ENCODE assay signal across 19 cellular contexts in the genomic region with DNA sequence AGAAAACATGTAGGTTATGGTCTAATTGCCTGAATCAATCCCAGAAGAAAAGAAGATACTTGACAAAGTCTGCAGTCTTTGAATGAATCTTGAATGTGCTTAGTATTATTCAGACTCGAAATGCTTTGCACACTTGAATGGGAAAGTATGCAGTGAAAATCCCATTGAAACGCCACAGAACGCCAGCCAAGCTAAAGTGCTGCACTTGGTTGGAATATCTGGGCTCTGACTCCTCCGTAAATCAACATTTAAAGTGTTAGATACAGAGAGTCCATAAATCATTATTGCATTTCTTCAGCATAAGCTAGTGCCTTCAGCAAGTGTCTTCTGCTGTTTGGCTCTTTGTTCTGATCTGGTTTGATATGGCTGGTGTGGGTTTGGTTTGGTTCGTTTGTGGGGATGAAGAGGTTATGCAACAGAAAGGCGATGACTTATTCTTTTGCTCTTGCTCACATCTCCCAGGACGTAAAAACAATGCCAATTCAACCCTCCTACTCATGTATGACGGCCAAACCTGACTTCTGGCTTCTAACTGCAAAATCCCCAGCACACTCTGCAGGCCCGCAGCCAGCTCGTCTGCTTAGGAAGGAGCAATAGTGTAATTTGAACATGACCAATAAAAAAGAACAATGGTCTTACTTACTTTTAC.
DNase-seq lines count a peak whose midpoint lies in the region; ATAC-seq, FAIRE-seq and TF ChIP-seq lines count a peak whose summit lies in the region.
"Had no signal": no experiment of that assay in that cellular context is flagged by ENCODE, and none has a peak within 500 bp of the region (broad histone marks: within the 10 kb centered on the region; RNA-seq: fewer than 3 reads in every experiment).

No MANE protein-coding gene starts in this region.

- TF ChIP-seq POLR2A in GM12892 (IDR thresholded peaks at IDR 0.05; ENCODE audit: low read depth, low read length) (no peak), gastrocnemius medialis (IDR thresholded peaks at IDR 0.05) (no peak)

- WGBS in heart right ventricle, 2 donors: 67 to 69% methylated on average over 10 of the region's 10 CpGs

- TF ChIP-seq CTCF in astrocyte (IDR thresholded peaks at IDR 0.05; ENCODE audit: insufficient read depth, low read depth, low read length): no peak
- no peak for TF ChIP-seq CTCF in heart right ventricle (IDR thresholded peaks at IDR 0.05)
- TF ChIP-seq CTCF in gastrocnemius medialis (IDR thresholded peaks at IDR 0.05 in 4 of 5, conservative IDR thresholded peaks at IDR 0.05 in 1 of 5): no peak

- H3K4me1 Mint-ChIP-seq in astrocyte (ENCODE audit: low read depth, unreplicated experiment): no peaks in the 10 kb centered on the region
- H3K4me1 Mint-ChIP-seq: activated naive CD4-positive, alpha-beta T cell treated with anti-CD3 and anti-CD28 coated beads, Interleukin-2, amount 50 U/mL, for 24 hours had no signal

- no peak overlapping the region for H3K27ac ChIP-seq in astrocyte (ENCODE audit: low read depth, low read length)
- H3K27ac ChIP-seq in heart right ventricle: no peak overlapping the region
- H3K27ac ChIP-seq in gastrocnemius medialis: no peak overlapping the region
- H3K27ac ChIP-seq: tibial nerve had no signal

- H3K27me3 Mint-ChIP-seq in astrocyte (ENCODE audit: low read depth, unreplicated experiment): peaks cover 29% of the 10 kb centered on the region

- DNase-seq in Daoy (ENCODE audit: low read depth) (peak; percentile 25), astrocyte (ENCODE audit: low read depth) (peak; percentile 94), heart right ventricle (peak; percentile 35 to 50), renal cortical epithelial cell (ENCODE audit: low read depth) (peak; percentile 15), GM12892 (ENCODE audit: insufficient read length) (no peak), activated gamma-delta T cell (lab: John Stamatoyannopoulos, UW) (no peak), gastrocnemius medialis (no peak), NCI-H446 treated with DMSO at 0.1 percent for 48 hours (lab: John Stamatoyannopoulos, UW) (no peak)
- DNase-seq: activated CD4-positive, CD25-positive, alpha-beta regulatory T cell treated with anti-CD3 and anti-CD28 coated beads, Interleukin-2, amount 50 U/mL, for 72 hours; activated CD8-positive, alpha-beta memory T cell treated with anti-CD3 and anti-CD28 coated beads, Interleukin-2, amount 50 U/mL, for 48 hours; Caco-2; central memory CD4-positive, alpha-beta T cell; effector memory CD4-positive, alpha-beta T cell; NCI-H2029; RPMI8226 had no signal

- H3K4me3 ChIP-seq in astrocyte (ENCODE audit: insufficient read depth, low read depth, low read length): no peak overlapping the region
- H3K4me3 ChIP-seq in heart right ventricle: no peak overlapping the region
- H3K4me3 ChIP-seq in gastrocnemius medialis: no peak overlapping the region
- H3K4me3 ChIP-seq: tibial nerve had no signal

- H3K4me3 Mint-ChIP-seq in astrocyte (ENCODE audit: unreplicated experiment): no peak overlapping the region
- H3K4me3 Mint-ChIP-seq: activated naive CD4-positive, alpha-beta T cell treated with anti-CD3 and anti-CD28 coated beads, Interleukin-2, amount 50 U/mL, for 24 hours; T-helper 1 cell treated with Interleukin-12 subunit alpha and Interleukin-12 subunit beta and Interleukin-4 antibody, amounts not matched to agents 30 μg/mL and 1 μg/mL, for 36 hours had no signal

- peaks cover 9% of the 10 kb centered on the region for H3K9me3 Mint-ChIP-seq in astrocyte (ENCODE audit: unreplicated experiment)
- H3K9me3 Mint-ChIP-seq: activated naive CD4-positive, alpha-beta T cell treated with anti-CD3 and anti-CD28 coated beads, Interleukin-2, amount 50 U/mL, for 24 hours; T-helper 1 cell treated with Interleukin-12 subunit alpha and Interleukin-12 subunit beta and Interleukin-4 antibody, amounts not matched to agents 30 μg/mL and 1 μg/mL, for 36 hours had no signal

- no peak overlapping the region for H3K9ac ChIP-seq in astrocyte (ENCODE audit: low read length)

- H2AFZ ChIP-seq in astrocyte (ENCODE audit: low read depth, low read length): no peak overlapping the region

- H3K4me1 ChIP-seq in astrocyte (ENCODE audit: insufficient read depth, low read length): no peaks in the 10 kb centered on the region
- peaks cover 0 to 8% (median 0%) of the 10 kb centered on the region in 9 donors for H3K4me1 ChIP-seq in heart right ventricle
- no peaks in the 10 kb centered on the region for H3K4me1 ChIP-seq in gastrocnemius medialis
- H3K4me1 ChIP-seq: Caco-2, tibial nerve had no signal

- H3K4me2 ChIP-seq in astrocyte (ENCODE audit: low read length): no peak overlapping the region

- FAIRE-seq in astrocyte (lab: Jason Lieb, UNC) (no peak), GM12892 (lab: Jason Lieb, UNC) (no peak)
- FAIRE-seq: GM19239 had no signal

- in situ Hi-C loops in gastrocnemius medialis (cut with MboI; ENCODE audit: low sequenced_read_pairs in 4 of 4): no loop called here

- H3K27ac Mint-ChIP-seq in astrocyte (ENCODE audit: unreplicated experiment): no peak overlapping the region
- H3K27ac Mint-ChIP-seq: activated naive CD4-positive, alpha-beta T cell treated with anti-CD3 and anti-CD28 coated beads, Interleukin-2, amount 50 U/mL, for 24 hours; T-helper 1 cell treated with Interleukin-12 subunit alpha and Interleukin-12 subunit beta and Interleukin-4 antibody, amounts not matched to agents 30 μg/mL and 1 μg/mL, for 36 hours had no signal

- H3K27me3 ChIP-seq in astrocyte (ENCODE audit: insufficient read depth, low read length) (peaks cover 9% of the 10 kb centered on the region), heart right ventricle (no peaks in the 10 kb centered on the region), gastrocnemius medialis (no peaks in the 10 kb centered on the region)
- H3K27me3 ChIP-seq: tibial nerve had no signal

- no peaks in the 10 kb centered on the region for H3K9me3 ChIP-seq in astrocyte (ENCODE audit: insufficient read depth, low read depth, low read length)
- H3K9me3 ChIP-seq in heart right ventricle: no peaks in the 10 kb centered on the region
- no peaks in the 10 kb centered on the region for H3K9me3 ChIP-seq in gastrocnemius medialis
- H3K9me3 ChIP-seq: Caco-2, tibial nerve had no signal

- H3K36me3 ChIP-seq in astrocyte (ENCODE audit: insufficient read depth, low read length) (no peaks in the 10 kb centered on the region), heart right ventricle (no peaks in the 10 kb centered on the region), gastrocnemius medialis (no peaks in the 10 kb centered on the region)
- H3K36me3 ChIP-seq: tibial nerve had no signal

- H3K79me2 ChIP-seq in astrocyte (ENCODE audit: insufficient read depth, low read length): no peaks in the 10 kb centered on the region

- ATAC-seq in heart right ventricle (peak in 7 of 8 donors; percentile 46 to 83 (median 69)), gastrocnemius medialis (no peak)

- intact Hi-C loops in heart right ventricle (cut with DNase I) (no loop called here), gastrocnemius medialis (cut with DNase I; ENCODE audit: low total_unique reads) (no loop called here)

- no peaks in the 10 kb centered on the region for H3K36me3 Mint-ChIP-seq in astrocyte (ENCODE audit: low read depth, unreplicated experiment)
- H3K36me3 Mint-ChIP-seq: activated naive CD4-positive, alpha-beta T cell treated with anti-CD3 and anti-CD28 coated beads, Interleukin-2, amount 50 U/mL, for 24 hours had no signal

- no peaks in the 10 kb centered on the region for H4K20me1 ChIP-seq in astrocyte (ENCODE audit: insufficient read depth, low read length)

Comparison
In these comparisons a context has a peak if more than half of its experiments do, and no peak if none do; other contexts are left out.
1. DNase-seq: peak in Daoy (single experiment), astrocyte (single experiment), heart right ventricle (2 of 2) and renal cortical epithelial cell (single experiment); none in GM12892 (single experiment), activated gamma-delta T cell (single experiment), gastrocnemius medialis (0 of 2) and NCI-H446 treated with DMSO at 0.1 percent for 48 hours (single experiment).
2. ATAC-seq: peak in heart right ventricle (7 of 8); none in gastrocnemius medialis (0 of 2).